In the genomic region with DNA sequence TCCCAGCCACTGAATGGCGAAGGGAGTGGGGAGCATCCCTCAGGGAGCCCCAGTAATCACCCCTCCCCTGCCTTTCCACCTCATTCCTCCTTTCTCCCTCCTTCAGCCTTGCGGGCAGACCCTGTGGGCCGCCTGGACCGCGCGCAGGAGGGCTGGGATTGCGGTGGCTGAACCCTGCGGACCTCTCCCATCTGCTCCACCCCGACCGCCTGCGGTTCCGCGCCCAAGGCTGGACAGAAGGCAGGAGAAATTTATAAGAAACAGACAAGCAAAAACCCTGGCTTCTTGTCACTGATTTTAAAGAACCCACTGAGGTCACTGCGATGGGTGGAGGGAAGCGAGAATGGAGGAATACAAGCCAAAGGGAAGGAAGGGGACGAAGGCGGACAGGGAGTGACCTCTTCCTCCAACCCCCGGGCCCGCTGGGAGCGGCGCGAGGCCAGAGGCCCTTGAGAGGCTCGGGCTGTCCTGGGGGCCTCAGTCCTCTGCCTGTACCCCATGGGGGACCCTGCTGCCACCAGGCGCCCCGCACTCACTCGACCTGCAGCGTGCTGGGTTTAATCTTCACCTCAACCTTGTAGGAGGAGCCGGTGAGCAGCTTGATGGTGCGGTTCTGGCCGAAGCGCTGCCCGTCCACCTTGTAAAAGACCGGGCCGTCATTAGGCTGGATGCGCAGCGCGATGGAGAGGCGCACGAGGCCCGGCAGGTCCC, we compare ENCODE assay signal across 8 cellular contexts. TPM values are rescaled to one million over a fixed set of nuclear protein-coding genes. Genes with fewer than 3 reads are reported as not detected.
DNase-seq lines count a peak whose midpoint lies in the region; ATAC-seq and TF ChIP-seq lines count a peak whose summit lies in the region.

No MANE protein-coding gene starts in this region.

- no peaks in the 10 kb centered on the region for H3K36me3 ChIP-seq in rectal smooth muscle tissue (ENCODE audit: control insufficient read depth, insufficient read depth, low read length)

- WGBS in adipose tissue, 3 donors: 6 to 12% (median 11%) methylated on average over 40 of the region's 40 CpGs
- WGBS in right cardiac atrium: 8% methylated on average over 40 of the region's 40 CpGs

- ATAC-seq in right cardiac atrium (peak; percentile 66 to 72), GM18505 (IDR thresholded peaks at IDR 0.05; ENCODE audit: unreplicated experiment) (no peak)

- H3K27me3 ChIP-seq in right cardiac atrium (ENCODE audit: control insufficient read depth, insufficient read depth): no peaks in the 10 kb centered on the region
- H3K27me3 ChIP-seq in rectal smooth muscle tissue (ENCODE audit: control insufficient read depth, insufficient read depth, low read length): peaks cover 3% of the 10 kb centered on the region

- H3K27ac ChIP-seq in adipose tissue (ENCODE audit: low read depth, low read length): peak overlapping the region; percentile 83
- peak overlapping the region; percentile 93 for H3K27ac ChIP-seq in right cardiac atrium (ENCODE audit: low read length)
- H3K27ac ChIP-seq in rectal smooth muscle tissue (ENCODE audit: low read depth, low read length): peak overlapping the region; percentile 90

- H3K9me3 ChIP-seq in right cardiac atrium (ENCODE audit: control insufficient read depth, low read length): no peaks in the 10 kb centered on the region

- H3K4me1 ChIP-seq in right cardiac atrium (ENCODE audit: control insufficient read depth, insufficient read depth, low read length) (peaks cover 3% of the 10 kb centered on the region), rectal smooth muscle tissue (ENCODE audit: control insufficient read depth, insufficient read depth, low read length) (no peaks in the 10 kb centered on the region)

- intact Hi-C loops in right cardiac atrium (cut with DNase I): no loop called here

- peak overlapping the region; percentile 75 for H3K4me3 ChIP-seq in right cardiac atrium (ENCODE audit: low read length)
- H3K4me3 ChIP-seq in rectal smooth muscle tissue (ENCODE audit: low read length): peak overlapping the region; percentile 87

- TF ChIP-seq POLR2A in GM18505 (IDR thresholded peaks at IDR 0.05; ENCODE audit: borderline replicate concordance, extremely low read depth, insufficient read depth, insufficient read length): no peak

- peak overlapping the region; percentile 70 for H3K9ac ChIP-seq in rectal smooth muscle tissue (ENCODE audit: low read length)

- DNase-seq in NCI-H1092 (lab: John Stamatoyannopoulos, UW): peak; percentile 29
- DNase-seq in NCI-H1092 treated with DMSO at 0.1 percent for 48 hours (lab: John Stamatoyannopoulos, UW): no peak
- DNase-seq in right cardiac atrium: peak; percentile 49 to 83 (median 75)
- DNase-seq in DMS153 treated with DMSO at 0.1 percent for 48 hours (lab: John Stamatoyannopoulos, UW; ENCODE audit: unreplicated experiment): no peak
- no peak for DNase-seq in SIG-M5 treated with dmso at 0.1 percent for 504 hours (lab: John Stamatoyannopoulos, UW; ENCODE audit: unreplicated experiment)

RNA-seq across cellular contexts. Expression of a gene that starts 0.9 kb away (rescaled TPM):
- polyA plus RNA-seq in adipose tissue: 10 to 100 TPM in 2 of 3 donors, 1 to 10 TPM in 1; 3.9 to 62.2 (median 26.6) TPM
- 10 to 100 TPM; 16.9 to 24.1 (median 20.0) TPM for total RNA-seq in right cardiac atrium
- polyA plus RNA-seq in right cardiac atrium: 16.8 TPM

RNA-seq across cellular contexts. Expression of a gene that starts 46.2 kb away (rescaled TPM):
- 10 to 100 TPM in 2 of 3 donors, 1 to 10 TPM in 1; 1.6 to 52.2 (median 18.2) TPM for polyA plus RNA-seq in adipose tissue
- 1 to 10 TPM; 4.0 to 6.6 (median 4.3) TPM for total RNA-seq in right cardiac atrium
- 1.3 TPM for polyA plus RNA-seq in right cardiac atrium

Comparison
In these comparisons a context has a peak if more than half of its experiments do, and no peak if none do; other contexts are left out.
1. DNase-seq: peak in NCI-H1092 (single experiment) and right cardiac atrium (3 of 3); none in NCI-H1092 treated with DMSO at 0.1 percent for 48 hours (single experiment), DMS153 treated with DMSO at 0.1 percent for 48 hours (single experiment) and SIG-M5 treated with dmso at 0.1 percent for 504 hours (single experiment).
2. Peak in every context shown above with its lines, with median percentiles within 50 percentile points of each other: H3K27ac ChIP-seq.